ENCODE assay signal across 18 cellular contexts in genomic region chr20:24825591-24825990, GRCh38.
DNase-seq lines count a peak whose midpoint lies in the region; ATAC-seq and TF ChIP-seq lines count a peak whose summit lies in the region.
"Had no signal": no experiment of that assay in that cellular context is flagged by ENCODE, and none has a peak within 500 bp of the region (broad histone marks: within the 10 kb centered on the region; RNA-seq: fewer than 3 reads in every experiment).

No MANE protein-coding gene starts in this region.

- H3K9me3 ChIP-seq in spleen, result no peaks in the 10 kb centered on the region
- H3K9me3 ChIP-seq in upper lobe of right lung, result no peaks in the 10 kb centered on the region

- TF ChIP-seq POLR2A in spleen (IDR thresholded peaks at IDR 0.05), result no peak

- TF ChIP-seq CTCF in nephron (IDR thresholded peaks at IDR 0.05; ENCODE audit: unreplicated experiment in 3 of 3) (no peak), spleen (IDR thresholded peaks at IDR 0.05 in 8 of 11, conservative IDR thresholded peaks at IDR 0.05 in 3 of 11) (no peak), upper lobe of right lung (IDR thresholded peaks at IDR 0.05) (no peak), chondrocyte (IDR thresholded peaks at IDR 0.05) (no peak)

- H3K4me1 Mint-ChIP-seq in nephron, result peaks cover 8% of the 10 kb centered on the region
- no peaks in the 10 kb centered on the region for H3K4me1 Mint-ChIP-seq in chondrocyte (ENCODE audit: low read depth)
- H3K4me1 Mint-ChIP-seq: CD14-positive monocyte; CD4-positive, alpha-beta memory T cell; H9; IgD-negative memory B cell had no signal

- H3K27ac Mint-ChIP-seq in nephron (peak overlapping the region in 2 of 3 experiments; percentile 37 to 51), chondrocyte (ENCODE audit: unreplicated experiment) (no peak overlapping the region)
- H3K27ac Mint-ChIP-seq: CD14-positive monocyte; CD4-positive, alpha-beta memory T cell; H9; IgD-negative memory B cell had no signal

- no peak overlapping the region for H3K27ac ChIP-seq in spleen
- H3K27ac ChIP-seq in upper lobe of right lung, result no peak overlapping the region
- H3K27ac ChIP-seq: BLaER1 had no signal

- 86 to 97% (median 93%) methylated on average over 5 to 6 of the region's 6 CpGs for WGBS in spleen, 5 donors

- H3K4me1 ChIP-seq in spleen (no peaks in the 10 kb centered on the region), upper lobe of right lung (no peaks in the 10 kb centered on the region)

- H3K4me3 Mint-ChIP-seq in nephron, result no peak overlapping the region
- H3K4me3 Mint-ChIP-seq in chondrocyte (ENCODE audit: unreplicated experiment), result no peak overlapping the region
- H3K4me3 Mint-ChIP-seq: CD14-positive monocyte; CD4-positive, alpha-beta memory T cell; H9; IgD-negative memory B cell had no signal

- DNase-seq in cardiac septum (ENCODE audit: low spot score) (peak; percentile 71), Right ventricle myocardium inferior (ENCODE audit: missing footprints) (no peak), spleen (peak; percentile 39), upper lobe of right lung (peak; percentile 37), HT-29 (ENCODE audit: low spot score) (no peak), chondrocyte (ENCODE audit: low spot score) (no peak)
- DNase-seq: 8988T; CD4-positive, alpha-beta memory T cell; DMS153; DMS79; GF-D8; H9 had no signal

- H3K27me3 Mint-ChIP-seq in nephron (ENCODE audit: low read depth) (peaks cover 8% of the 10 kb centered on the region), chondrocyte (ENCODE audit: low read depth) (peaks cover 13% of the 10 kb centered on the region)
- H3K27me3 Mint-ChIP-seq: CD4-positive, alpha-beta memory T cell had no signal

- H3K4me3 ChIP-seq in spleen (no peak overlapping the region), upper lobe of right lung (no peak overlapping the region)
- H3K4me3 ChIP-seq: BLaER1 had no signal

- H3K27me3 ChIP-seq in spleen (replicated peaks in 1 of 7) (no peaks in the 10 kb centered on the region), upper lobe of right lung (no peaks in the 10 kb centered on the region)
- H3K27me3 ChIP-seq: BLaER1 had no signal

- no peaks in the 10 kb centered on the region for H3K36me3 ChIP-seq in spleen
- no peaks in the 10 kb centered on the region for H3K36me3 ChIP-seq in upper lobe of right lung
- H3K36me3 ChIP-seq: BLaER1 had no signal

- ATAC-seq in Right ventricle myocardium inferior, result no peak
- ATAC-seq in upper lobe of right lung, result no peak
- ATAC-seq in GM19455 (IDR thresholded peaks at IDR 0.05; ENCODE audit: unreplicated experiment), result no peak
- ATAC-seq: HepG2 had no signal

- H3K36me3 Mint-ChIP-seq in nephron (ENCODE audit: low read depth) (no peaks in the 10 kb centered on the region), chondrocyte (ENCODE audit: low read depth) (no peaks in the 10 kb centered on the region)
- H3K36me3 Mint-ChIP-seq: CD14-positive monocyte; CD4-positive, alpha-beta memory T cell; IgD-negative memory B cell had no signal

- intact Hi-C loops in cardiac septum (cut with DNase I) (no loop called here), Right ventricle myocardium inferior (cut with DNase I) (no loop called here), spleen (cut with DNase I; ENCODE audit: low total_unique reads) (no loop called here), upper lobe of right lung (cut with DNase I) (no loop called here)

- H3K9me3 Mint-ChIP-seq in nephron, result no peaks in the 10 kb centered on the region
- H3K9me3 Mint-ChIP-seq in chondrocyte (ENCODE audit: low read depth), result no peaks in the 10 kb centered on the region
- H3K9me3 Mint-ChIP-seq: CD14-positive monocyte, H9, IgD-negative memory B cell had no signal

Comparison
In these comparisons a context has a peak if more than half of its experiments do, and no peak if none do; other contexts are left out.
1. DNase-seq: peak in cardiac septum (single experiment), spleen (single experiment) and upper lobe of right lung (single experiment); none in Right ventricle myocardium inferior (single experiment), HT-29 (single experiment) and chondrocyte (single experiment).